Comparison of ENCODE assay signal across 9 cellular contexts in the genomic region with DNA sequence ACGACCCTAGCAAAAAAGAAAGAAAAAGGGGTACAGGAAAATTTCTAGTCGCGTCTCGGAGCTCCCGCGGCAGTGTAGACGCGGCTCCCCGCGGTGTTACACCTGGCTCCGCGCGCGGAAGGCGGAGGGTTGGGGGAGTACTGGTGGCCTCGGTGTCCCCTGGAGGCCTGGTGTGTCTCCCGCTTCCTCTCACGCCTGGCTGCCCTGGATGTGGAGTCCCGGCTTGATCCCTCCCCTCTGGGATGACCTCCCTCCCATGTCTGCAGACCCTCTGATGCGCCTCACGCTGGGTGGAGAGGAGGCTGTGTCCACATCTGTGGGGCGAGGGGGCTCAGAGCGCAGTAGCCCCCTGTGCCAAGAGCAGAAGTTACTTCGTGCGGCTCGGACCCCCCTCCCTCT. TPM values are rescaled to one million over a fixed set of nuclear protein-coding genes. Genes with fewer than 3 reads are reported as not detected.
A peak's percentile ranks its signal among the peaks of the same experiment; 100 is the strongest.
DNase-seq lines count a peak whose midpoint lies in the region; ATAC-seq and TF ChIP-seq lines count a peak whose summit lies in the region.
"Had no signal": no experiment of that assay in that cellular context is flagged by ENCODE, and none has a peak within 500 bp of the region (broad histone marks: within the 10 kb centered on the region; RNA-seq: fewer than 3 reads in every experiment).

No MANE protein-coding gene starts in this region.

- H3K27me3 ChIP-seq in NT2/D1 (ENCODE audit: insufficient read depth, insufficient read length) (no peaks in the 10 kb centered on the region), ectodermal cell (ENCODE audit: control insufficient read depth, insufficient read depth, low read length, poor library complexity, severe bottlenecking) (peaks cover 13% of the 10 kb centered on the region)

- ATAC-seq in HG03097 (IDR thresholded peaks at IDR 0.05; ENCODE audit: low FRiP score, unreplicated experiment) = no peak

- peak overlapping the region; percentile 90 for H3K9ac ChIP-seq in NT2/D1 (ENCODE audit: insufficient read length, low read depth)

- H3K27ac ChIP-seq in ectodermal cell (ENCODE audit: insufficient read depth, low read depth, low read length, poor library complexity, severe bottlenecking) = peak overlapping the region; percentile 82

- H3K36me3 ChIP-seq in NT2/D1 (ENCODE audit: insufficient read depth, insufficient read length, low read length) = no peaks in the 10 kb centered on the region
- no peaks in the 10 kb centered on the region for H3K36me3 ChIP-seq in ectodermal cell (ENCODE audit: control insufficient read depth, insufficient read depth, low read length)

- DNase-seq in GM10266 (ENCODE audit: extremely low spot score) (peak; percentile 33), NT2/D1 (ENCODE audit: low read depth, low spot score) (peak; percentile 25), posterior cingulate gyrus (peak in 6 of 10 donors; percentile 12 to 82 (median 31)), LoVo (ENCODE audit: low spot score) (no peak), foreskin melanocyte (no peak), SIG-M5 (lab: John Stamatoyannopoulos, UW) (no peak)
- DNase-seq: IMR-90 had no signal

- intact Hi-C loops in posterior cingulate gyrus (cut with DNase I) = loop anchor here (10.0 kb wide), 1 partner anchor 851 kb away; a partner anchor contains a TSS

- H3K4me3 ChIP-seq in NT2/D1 (ENCODE audit: insufficient read length, low read depth) = peak overlapping the region; percentile 80
- peak overlapping the region; percentile 78 for H3K4me3 ChIP-seq in ectodermal cell (ENCODE audit: insufficient read depth, low read depth, low read length)

- TF ChIP-seq CTCF in GM10266 (IDR thresholded peaks at IDR 0.05; ENCODE audit: control insufficient read depth, insufficient read depth, low read depth, missing control alignments) = no peak

- H3K4me1 ChIP-seq in NT2/D1 (ENCODE audit: insufficient read depth, insufficient read length) = peaks cover 3% of the 10 kb centered on the region
- no peaks in the 10 kb centered on the region for H3K4me1 ChIP-seq in ectodermal cell (ENCODE audit: control insufficient read depth, insufficient read depth, low read length)

- peaks cover 21% of the 10 kb centered on the region for H3K9me3 ChIP-seq in NT2/D1 (ENCODE audit: insufficient read depth, low read length)
- H3K9me3 ChIP-seq in ectodermal cell (ENCODE audit: control insufficient read depth, low read length) = no peaks in the 10 kb centered on the region

- 0 to 1% methylated on average over 24 to 26 of the region's 26 CpGs for WGBS in ectodermal cell, 2 experiments

RNA-seq across cellular contexts. Expression of a gene that starts 1.2 kb away (rescaled TPM):
- polyA plus RNA-seq in ectodermal cell (2013, experiment 1 of 4) = 55.0 TPM
- polyA plus RNA-seq in ectodermal cell (2013, experiment 2 of 4) = 64.7 TPM
- polyA plus RNA-seq in ectodermal cell (2013, experiment 3 of 4) = 41.6 TPM
- polyA plus RNA-seq in ectodermal cell (2013, experiment 4 of 4) = 45.8 TPM

Comparison
In these comparisons a context has a peak if more than half of its experiments do, and no peak if none do; other contexts are left out.
1. DNase-seq: peak in GM10266 (single experiment), NT2/D1 (single experiment) and posterior cingulate gyrus (6 of 10); none in LoVo (single experiment), foreskin melanocyte (single experiment) and SIG-M5 (single experiment).